ENCODE assay signal across 20 cellular contexts in the genomic region with DNA sequence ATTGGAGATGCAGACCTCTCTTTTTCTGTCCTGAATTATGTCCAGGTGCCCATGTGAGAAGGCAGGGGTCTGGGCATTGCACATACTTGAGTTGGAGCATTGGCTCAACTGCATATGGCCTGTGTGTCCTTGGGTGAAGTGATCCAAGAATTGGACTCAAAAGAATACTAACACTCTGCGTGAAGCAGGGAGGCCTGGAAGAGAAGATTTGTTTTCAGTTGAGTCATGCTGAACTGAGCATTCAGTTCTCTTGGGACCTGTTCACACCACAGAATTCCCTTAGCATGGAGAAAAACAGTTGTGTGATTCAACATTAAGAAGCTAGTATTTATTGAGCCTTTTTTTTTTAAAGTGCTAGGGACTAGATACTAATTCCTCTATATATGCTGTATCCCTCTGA.
DNase-seq lines count a peak whose midpoint lies in the region; ATAC-seq, FAIRE-seq and TF ChIP-seq lines count a peak whose summit lies in the region.
"Had no signal": no experiment of that assay in that cellular context is flagged by ENCODE, and none has a peak within 500 bp of the region (broad histone marks: within the 10 kb centered on the region; RNA-seq: fewer than 3 reads in every experiment).

No MANE protein-coding gene starts in this region.

- no peaks in the 10 kb centered on the region for H3K27me3 ChIP-seq in left lung

- TF ChIP-seq CTCF in A549 (IDR thresholded peaks at IDR 0.05) = no peak
- no peak for TF ChIP-seq CTCF in left lung (IDR thresholded peaks at IDR 0.05)
- TF ChIP-seq CTCF in kidney (IDR thresholded peaks at IDR 0.05; ENCODE audit: borderline replicate concordance, extremely low read depth, insufficient read depth) = no peak

- TF ChIP-seq POLR2A in A549 (IDR thresholded peaks at IDR 0.05; ENCODE audit: low read length) = no peak

- CTCF ChIA-PET in A549 (lab: Yijun Ruan, JAX) = no interaction called here

- H3K4me1 ChIP-seq in A549 = 0 out of 3 replicates have a peak, but pooled peaks cover 3% of the 10 kb centered on the region
- H3K4me1 ChIP-seq in left lung = no peaks in the 10 kb centered on the region
- no peaks in the 10 kb centered on the region for H3K4me1 ChIP-seq in kidney (ENCODE audit: control insufficient read depth in 1 of 2, insufficient read depth in 1 of 2, low read depth in 1 of 2, low read length in 2 of 2)

- H3K4me2 ChIP-seq in A549 = 0 out of 3 replicates have a peak overlapping the region, but pooled peaks have one; percentile 17

- WGBS in A549 (ENCODE audit: missing lambda C conversion rate) = 30% methylated on average over 1 of the region's 1 CpG

- POLR2A ChIA-PET in A549 (lab: Yijun Ruan, JAX) = no interaction called here

- H3K27ac ChIP-seq in A549 (peak overlapping the region in 1 of 2 experiments; percentile 47; a peak in 1 of 6 replicates), left lung (no peak overlapping the region), kidney (ENCODE audit: low read depth in 2 of 2, low read length in 2 of 2) (no peak overlapping the region)
- H3K27ac ChIP-seq: skin epidermis had no signal

- H3K4me3 ChIP-seq in A549 (no peak overlapping the region), left lung (no peak overlapping the region), kidney (ENCODE audit: low read length in 2 of 2) (no peak overlapping the region)
- H3K4me3 ChIP-seq: skin epidermis had no signal

- no peaks in the 10 kb centered on the region for H3K36me3 ChIP-seq in left lung
- H3K36me3 ChIP-seq in kidney (ENCODE audit: control insufficient read depth in 1 of 2, insufficient read depth in 2 of 2, low read length in 2 of 2) = no peaks in the 10 kb centered on the region

- no peak for TF ChIP-seq RAD21 in A549 (conservative IDR thresholded peaks at IDR 0.05 in 1 of 2, IDR thresholded peaks at IDR 0.05 in 1 of 2)

- peak; percentile 50 to 59; a peak in 5 of 6 replicates for ATAC-seq in A549
- peak; percentile 24 for ATAC-seq in left lung
- no peak for ATAC-seq in GM18502 (IDR thresholded peaks at IDR 0.05; ENCODE audit: poor library complexity, unreplicated experiment)
- ATAC-seq: activated T-cell treated with anti-CD3 and anti-CD28 coated beads, Interleukin-2, amount 50 U/mL, for 4 hours had no signal

- H3K9me3 ChIP-seq in A549 (no peaks in the 10 kb centered on the region), left lung (no peaks in the 10 kb centered on the region), kidney (ENCODE audit: control insufficient read depth in 1 of 2, low read length in 2 of 2) (no peaks in the 10 kb centered on the region)

- no peak for TF ChIP-seq EP300 in A549 (IDR thresholded peaks at IDR 0.05)

- intact Hi-C loops in left lung (cut with DNase I) (no loop called here), kidney (cut with DNase I) (no loop called here)

- H3K9ac ChIP-seq in kidney (ENCODE audit: low read length in 2 of 2) = no peak overlapping the region

- DNase-seq in A549 (ENCODE audit: low read depth in 1 of 2, low spot score in 1 of 2) (peak in 1 of 2 experiments; percentile 44), GM04504 (ENCODE audit: low read depth) (peak; percentile 85), brain pericyte (ENCODE audit: low read depth, low spot score) (peak; percentile 78), left lung (no peak), kidney (no peak), NCI-H1436 treated with DMSO at 0.1 percent for 48 hours (lab: John Stamatoyannopoulos, UW) (no peak)
- no peak for DNase-seq in effector CD8-positive, alpha-beta T cell (lab: John Stamatoyannopoulos, UW)
- DNase-seq: activated CD4-positive, alpha-beta T cell treated with anti-CD3 and anti-CD28 coated beads for 48 hours; activated T-cell treated with anti-CD3 and anti-CD28 coated beads, Interleukin-2, amount 50 U/mL, for 4 hours; DND-41; effector CD4-positive, alpha-beta T cell; Kasumi-1; NCI-H2029 treated with DMSO at 0.1 percent for 48 hours; NCI-H774; RPMI8226; T-helper 2 cell had no signal

- FAIRE-seq in A549 (lab: Jason Lieb, UNC) = no peak
- FAIRE-seq in kidney (lab: Jason Lieb, UNC) = no peak
- FAIRE-seq: GM19239, H1 had no signal

TF ChIP-seq in A549, 52 proteins besides CTCF, POLR2A, EP300 and RAD21:
- TF ChIP-seq EHF (CRISPR knock-in tag; IDR thresholded peaks at IDR 0.05) = no peak
- no peak for TF ChIP-seq HOXA7 (CRISPR knock-in tag; IDR thresholded peaks at IDR 0.05)
- peak; percentile 15 for TF ChIP-seq MAFK (IDR thresholded peaks at IDR 0.05; ENCODE audit: partially characterized antibody)

Comparison
In these comparisons a context has a peak if more than half of its experiments do, and no peak if none do; other contexts are left out.
1. DNase-seq: peak in GM04504 (single experiment) and brain pericyte (single experiment); none in left lung (0 of 2), effector CD8-positive, alpha-beta T cell (single experiment), kidney (single experiment) and NCI-H1436 treated with DMSO at 0.1 percent for 48 hours (single experiment).